In the genomic region with DNA sequence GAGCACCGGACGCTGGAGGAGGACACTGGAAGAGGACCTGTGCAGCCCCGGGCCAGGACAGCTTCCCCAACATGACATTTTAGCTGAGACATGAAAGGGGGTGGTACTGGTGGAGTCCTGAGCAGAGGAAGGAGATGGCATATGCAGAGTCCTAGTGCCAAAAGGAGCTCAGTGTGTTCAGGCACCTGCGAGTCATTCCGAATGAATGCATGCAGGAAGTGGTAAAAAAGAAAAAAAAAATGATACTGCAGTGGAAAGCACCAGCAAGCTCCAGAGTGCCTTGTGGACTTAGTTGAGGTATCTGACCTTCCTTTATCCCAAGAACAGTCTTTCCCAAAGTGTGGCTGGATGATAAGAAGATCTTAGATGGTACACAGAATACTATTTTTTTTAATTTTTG, we compare ENCODE assay signal across 9 cellular contexts. TPM values are rescaled to one million over a fixed set of nuclear protein-coding genes. Genes with fewer than 3 reads are reported as not detected.
DNase-seq lines count a peak whose midpoint lies in the region; ATAC-seq lines count a peak whose summit lies in the region.
"Had no signal": no experiment of that assay in that cellular context is flagged by ENCODE, and none has a peak within 500 bp of the region (broad histone marks: within the 10 kb centered on the region; RNA-seq: fewer than 3 reads in every experiment).

No MANE protein-coding gene starts in this region.

- no peak overlapping the region for H4K8ac ChIP-seq in mesenchymal stem cell (ENCODE audit: low read length)

- WGBS in mesenchymal stem cell: 76% methylated on average over 5 of the region's 5 CpGs

- no peak overlapping the region for H2BK120ac ChIP-seq in mesenchymal stem cell (ENCODE audit: low read depth, low read length)

- H3K27me3 Mint-ChIP-seq in activated T-helper 1 cell treated with anti-CD3 and anti-CD28 coated beads, Interleukin-12 subunit alpha, Interleukin-12 subunit beta, Interleukin-2, Interleukin-4 antibody, amounts not matched to agents 30 ng/mL and 10 ng/mL and 1 ng/mL, durations not matched to agents 14 hours and 24 hours and 36 hours (ENCODE audit: insufficient read depth): peaks cover 14% of the 10 kb centered on the region

- no peak overlapping the region for H3K4ac ChIP-seq in mesenchymal stem cell (ENCODE audit: low read depth in 1 of 2, low read length in 2 of 2)

- H3K27me3 ChIP-seq in mesenchymal stem cell (ENCODE audit: control insufficient read depth in 1 of 2, insufficient read depth in 1 of 2, low read length in 2 of 2): no peaks in the 10 kb centered on the region

- H3K4me1 ChIP-seq in mesenchymal stem cell (ENCODE audit: control insufficient read depth, insufficient read depth, low read depth, low read length): peaks cover 3% of the 10 kb centered on the region

- H3K4me3 Mint-ChIP-seq in activated T-helper 1 cell treated with anti-CD3 and anti-CD28 coated beads, Interleukin-12 subunit alpha, Interleukin-12 subunit beta, Interleukin-2, Interleukin-4 antibody, amounts not matched to agents 30 ng/mL and 10 ng/mL and 1 ng/mL, durations not matched to agents 14 hours and 24 hours and 36 hours: no peak overlapping the region

- intact Hi-C loops in activated T-helper 1 cell treated with anti-CD3 and anti-CD28 coated beads, Interleukin-12 subunit alpha, Interleukin-12 subunit beta, Interleukin-2, Interleukin-4 antibody, amounts not matched to agents 30 ng/mL and 10 ng/mL and 1 ng/mL, durations not matched to agents 14 hours and 24 hours and 36 hours (cut with micrococcal nuclease): no loop called here

- no peaks in the 10 kb centered on the region for H3K9me3 Mint-ChIP-seq in activated T-helper 1 cell treated with anti-CD3 and anti-CD28 coated beads, Interleukin-12 subunit alpha, Interleukin-12 subunit beta, Interleukin-2, Interleukin-4 antibody, amounts not matched to agents 30 ng/mL and 10 ng/mL and 1 ng/mL, durations not matched to agents 14 hours and 24 hours and 36 hours

- H3K36me3 Mint-ChIP-seq in activated T-helper 1 cell treated with anti-CD3 and anti-CD28 coated beads, Interleukin-12 subunit alpha, Interleukin-12 subunit beta, Interleukin-2, Interleukin-4 antibody, amounts not matched to agents 30 ng/mL and 10 ng/mL and 1 ng/mL, durations not matched to agents 14 hours and 24 hours and 36 hours (ENCODE audit: low read depth): no peaks in the 10 kb centered on the region

- H3K9me3 ChIP-seq in mesenchymal stem cell (ENCODE audit: control insufficient read depth, low read length): no peaks in the 10 kb centered on the region
- H3K9me3 ChIP-seq: thoracic aorta had no signal

- H2BK5ac ChIP-seq in mesenchymal stem cell (ENCODE audit: low read depth, low read length, poor library complexity, severe bottlenecking): no peak overlapping the region

- no peak overlapping the region for H2BK15ac ChIP-seq in mesenchymal stem cell (ENCODE audit: low read depth, poor library complexity, severe bottlenecking)

- no peak overlapping the region for H3K23ac ChIP-seq in mesenchymal stem cell (ENCODE audit: low read length in 2 of 2)

- no peaks in the 10 kb centered on the region for H3K79me1 ChIP-seq in mesenchymal stem cell (replicated peaks; ENCODE audit: low read length, poor library complexity, severe bottlenecking)

- peaks cover 11% of the 10 kb centered on the region for H3K4me1 Mint-ChIP-seq in activated T-helper 1 cell treated with anti-CD3 and anti-CD28 coated beads, Interleukin-12 subunit alpha, Interleukin-12 subunit beta, Interleukin-2, Interleukin-4 antibody, amounts not matched to agents 30 ng/mL and 10 ng/mL and 1 ng/mL, durations not matched to agents 14 hours and 24 hours and 36 hours (ENCODE audit: low read depth)

- peak overlapping the region; percentile 55 for H3K27ac Mint-ChIP-seq in activated T-helper 1 cell treated with anti-CD3 and anti-CD28 coated beads, Interleukin-12 subunit alpha, Interleukin-12 subunit beta, Interleukin-2, Interleukin-4 antibody, amounts not matched to agents 30 ng/mL and 10 ng/mL and 1 ng/mL, durations not matched to agents 14 hours and 24 hours and 36 hours

- H4K91ac ChIP-seq in mesenchymal stem cell (ENCODE audit: low read length): no peak overlapping the region

- peak; percentile 80 for ATAC-seq in GM18502 (IDR thresholded peaks at IDR 0.05; ENCODE audit: poor library complexity, unreplicated experiment)

- peak overlapping the region; percentile 34 for H3K9ac ChIP-seq in mesenchymal stem cell (ENCODE audit: low read length)

- no peak overlapping the region for H2AFZ ChIP-seq in mesenchymal stem cell (ENCODE audit: low read depth, low read length)

- H3K4me3 ChIP-seq in mesenchymal stem cell (ENCODE audit: insufficient read depth in 1 of 2, low read depth in 1 of 2, low read length in 2 of 2): no peak overlapping the region
- H3K4me3 ChIP-seq: thoracic aorta had no signal

- no peak overlapping the region for H3K14ac ChIP-seq in mesenchymal stem cell (ENCODE audit: low read length in 2 of 2)

- H2BK12ac ChIP-seq in mesenchymal stem cell (ENCODE audit: low read length in 2 of 2): peak overlapping the region in 1 of 2 experiments; percentile 81

- H3K27ac ChIP-seq in mesenchymal stem cell (ENCODE audit: low read length, poor library complexity, severe bottlenecking): no peak overlapping the region
- H3K27ac ChIP-seq: thoracic aorta had no signal

- no peak overlapping the region for H3K4me2 ChIP-seq in mesenchymal stem cell (ENCODE audit: low read length, poor library complexity, severe bottlenecking)

- H3K36me3 ChIP-seq in mesenchymal stem cell (ENCODE audit: control insufficient read depth in 1 of 2, insufficient read depth in 2 of 2, low read depth in 1 of 2, low read length in 2 of 2): no peaks in the 10 kb centered on the region
- H3K36me3 ChIP-seq: thoracic aorta had no signal

- peak; percentile 31 for DNase-seq in HK-2 (ENCODE audit: unreplicated experiment)
- peak; percentile 24 for DNase-seq in activated T-helper 1 cell treated with anti-CD3 and anti-CD28 coated beads, Interleukin-12 subunit alpha, Interleukin-12 subunit beta, Interleukin-2, Interleukin-4 antibody, amounts not matched to agents 30 ng/mL and 10 ng/mL and 1 ng/mL, durations not matched to agents 14 hours and 24 hours and 36 hours (ENCODE audit: low spot score)
- DNase-seq in mesenchymal stem cell: peak; percentile 52
- DNase-seq in COR-L47 (lab: John Stamatoyannopoulos, UW): no peak
- DNase-seq in anterior cingulate cortex (lab: John Stamatoyannopoulos, UW): no peak
- DNase-seq in NCI-H69 (lab: John Stamatoyannopoulos, UW): no peak
- DNase-seq: NCI-H1436 had no signal

- no peak overlapping the region for H2AK5ac ChIP-seq in mesenchymal stem cell (ENCODE audit: low read length, severe bottlenecking)

- H3K18ac ChIP-seq in mesenchymal stem cell (ENCODE audit: low read depth in 1 of 2, low read length in 2 of 2): no peak overlapping the region

RNA-seq across cellular contexts. Expression of a gene that starts 6.6 kb away (rescaled TPM):
- total RNA-seq in activated T-helper 1 cell treated with anti-CD3 and anti-CD28 coated beads, Interleukin-12 subunit alpha, Interleukin-12 subunit beta, Interleukin-2, Interleukin-4 antibody, amounts not matched to agents 30 ng/mL and 10 ng/mL and 1 ng/mL, durations not matched to agents 14 hours and 24 hours and 36 hours: 34.7 and 38.5 TPM in 2 replicates
- polyA plus RNA-seq in mesenchymal stem cell (2013, experiment 1 of 2): 18.9 TPM
- 19.3 TPM for polyA plus RNA-seq in mesenchymal stem cell (2013, experiment 2 of 2)

Comparison
In these comparisons a context has a peak if more than half of its experiments do, and no peak if none do; other contexts are left out.
1. DNase-seq: peak in HK-2 (single experiment), activated T-helper 1 cell treated with anti-CD3 and anti-CD28 coated beads, Interleukin-12 subunit alpha, Interleukin-12 subunit beta, Interleukin-2, Interleukin-4 antibody, amounts not matched to agents 30 ng/mL and 10 ng/mL and 1 ng/mL, durations not matched to agents 14 hours and 24 hours and 36 hours (single experiment) and mesenchymal stem cell (single experiment); none in COR-L47 (single experiment), anterior cingulate cortex (0 of 58) and NCI-H69 (single experiment).